In the genomic region with DNA sequence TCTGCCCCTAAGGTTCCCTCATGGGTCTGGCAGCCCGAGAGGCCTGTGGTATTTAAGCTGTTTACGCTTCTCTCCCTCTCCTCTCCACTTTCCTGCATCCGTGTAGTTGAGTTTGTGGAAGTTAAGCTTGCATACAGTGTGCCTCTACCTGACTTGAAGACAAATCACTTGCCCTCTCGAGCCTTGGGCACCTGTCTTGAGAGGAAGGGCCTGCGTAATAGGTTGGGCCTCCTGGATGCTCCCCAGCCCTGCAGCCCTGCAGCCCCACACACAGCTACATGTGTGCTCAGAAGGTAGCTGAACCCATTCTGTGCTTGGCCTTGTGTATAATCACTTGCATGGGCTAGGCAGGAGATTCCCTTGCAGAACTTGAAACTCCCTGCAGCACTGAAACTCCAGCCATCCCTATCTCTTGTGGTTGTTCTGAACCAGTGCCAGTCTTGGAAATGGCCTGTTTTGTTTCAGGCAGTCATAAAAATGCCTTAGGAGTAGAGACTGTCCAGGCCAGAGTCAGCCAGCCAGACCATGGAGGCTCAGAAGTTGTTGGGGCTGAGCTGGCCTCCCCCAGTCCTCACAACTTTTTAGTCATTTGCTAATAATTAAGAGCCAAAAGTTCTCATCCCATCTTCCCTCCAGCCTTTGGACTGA, we compare ENCODE assay signal across 8 cellular contexts.
A peak's percentile ranks its signal among the peaks of the same experiment; 100 is the strongest.
DNase-seq lines count a peak whose midpoint lies in the region; ATAC-seq, FAIRE-seq and TF ChIP-seq lines count a peak whose summit lies in the region.

No MANE protein-coding gene starts in this region.

- peaks cover 31 to 48% of the 10 kb centered on the region in 2 donors for H3K4me1 ChIP-seq in kidney (ENCODE audit: control insufficient read depth in 1 of 2, insufficient read depth in 1 of 2, low read depth in 1 of 2, low read length in 2 of 2)
- peaks cover 6 to 23% (median 21%) of the 10 kb centered on the region in 5 donors for H3K4me1 ChIP-seq in subcutaneous abdominal adipose tissue (ENCODE audit: control insufficient read depth in 5 of 5, insufficient read depth in 5 of 5, low read length in 5 of 5)

- intact Hi-C loops in kidney (cut with DNase I) = no loop called here

- no peak for TF ChIP-seq CTCF in kidney (IDR thresholded peaks at IDR 0.05; ENCODE audit: borderline replicate concordance, extremely low read depth, insufficient read depth)

- no peaks in the 10 kb centered on the region for H3K27me3 ChIP-seq in subcutaneous abdominal adipose tissue (ENCODE audit: control insufficient read depth in 5 of 5, insufficient read depth in 4 of 5, low read length in 5 of 5)

- H3K4me3 ChIP-seq in kidney (ENCODE audit: low read length in 2 of 2) (no peak overlapping the region), subcutaneous abdominal adipose tissue (ENCODE audit: low read depth in 1 of 5, low read length in 5 of 5) (no peak overlapping the region)

- ATAC-seq in GM21737 (IDR thresholded peaks at IDR 0.05; ENCODE audit: unreplicated experiment) = no peak

- H3K9ac ChIP-seq in kidney (ENCODE audit: low read length in 2 of 2) (no peak overlapping the region), subcutaneous abdominal adipose tissue (ENCODE audit: low read length in 5 of 5) (peak overlapping the region in 1 of 5 donors; percentile 25)

- FAIRE-seq in kidney (lab: Jason Lieb, UNC) = no peak

- H3K27ac ChIP-seq in kidney (ENCODE audit: low read depth in 2 of 2, low read length in 2 of 2) = peak overlapping the region; percentile 71
- peak overlapping the region; percentile 46 for H3K27ac ChIP-seq in subcutaneous abdominal adipose tissue (ENCODE audit: low read depth, low read length)

- DNase-seq in HT1080 (ENCODE audit: low read depth) = peak; percentile 36
- peak; percentile 98 for DNase-seq in amniotic epithelial cell (ENCODE audit: low read depth)
- DNase-seq in kidney = no peak
- DNase-seq in RKO (ENCODE audit: low spot score) = no peak
- no peak for DNase-seq in NCI-H524 treated with DMSO at 0.1 percent for 48 hours (lab: John Stamatoyannopoulos, UW)
- no peak for DNase-seq in HPDE6-E6E7 (ENCODE audit: extremely low spot score)

- no peaks in the 10 kb centered on the region for H3K36me3 ChIP-seq in kidney (ENCODE audit: control insufficient read depth in 1 of 2, insufficient read depth in 2 of 2, low read length in 2 of 2)
- H3K36me3 ChIP-seq in subcutaneous abdominal adipose tissue (ENCODE audit: control insufficient read depth in 5 of 5, insufficient read depth in 5 of 5, low read length in 5 of 5) = peaks cover 4 to 25% (median 18%) of the 10 kb centered on the region in 5 donors

- no peaks in the 10 kb centered on the region for H3K9me3 ChIP-seq in kidney (ENCODE audit: control insufficient read depth in 1 of 2, low read length in 2 of 2)
- H3K9me3 ChIP-seq in subcutaneous abdominal adipose tissue (ENCODE audit: control insufficient read depth in 5 of 5, low read length in 5 of 5) = no peaks in the 10 kb centered on the region

Comparison
In these comparisons a context has a peak if more than half of its experiments do, and no peak if none do; other contexts are left out.
1. DNase-seq: peak in HT1080 (single experiment) and amniotic epithelial cell (single experiment); none in kidney (single experiment), RKO (single experiment), NCI-H524 treated with DMSO at 0.1 percent for 48 hours (single experiment) and HPDE6-E6E7 (single experiment).